Comparison of ENCODE assay signal across 8 cellular contexts in the genomic region with DNA sequence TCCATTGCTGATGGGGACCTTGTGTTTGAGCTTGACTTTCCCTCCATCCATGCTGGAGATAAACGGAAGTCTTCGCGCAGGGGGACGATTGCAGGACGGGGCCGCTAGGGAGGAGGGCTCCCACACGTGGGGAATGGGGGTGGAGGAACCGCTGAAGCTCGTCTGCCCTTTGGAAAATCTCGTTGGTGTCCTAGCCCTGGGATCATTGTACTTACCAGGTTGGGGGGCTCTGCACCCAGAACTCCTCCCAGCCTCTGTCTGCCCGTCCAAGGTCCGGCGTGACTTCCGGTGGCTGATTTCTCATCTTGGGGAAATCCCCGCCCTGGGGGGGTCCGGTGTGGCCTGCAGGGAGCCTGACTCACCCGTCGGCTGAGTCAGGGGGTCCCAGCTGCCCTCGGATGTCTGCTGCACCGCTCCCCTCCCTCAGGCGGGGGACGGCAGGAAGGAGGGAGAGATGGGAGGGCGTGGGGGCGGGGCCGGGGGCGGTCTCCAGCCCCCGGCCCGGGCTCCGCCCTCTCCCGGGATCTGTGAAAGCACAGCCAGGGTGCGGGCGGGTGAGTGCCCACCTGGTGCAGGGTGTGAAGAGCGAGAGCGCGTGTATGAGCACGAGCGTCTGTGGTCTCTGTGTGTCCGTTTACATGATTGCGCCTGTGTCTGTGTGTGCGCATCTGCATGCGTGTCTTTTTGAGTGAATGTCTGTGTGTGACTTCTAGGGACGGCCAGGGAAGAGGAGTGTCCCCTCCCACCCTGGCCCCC. TPM values are rescaled to one million over a fixed set of nuclear protein-coding genes. Genes with fewer than 3 reads are reported as not detected.
DNase-seq lines count a peak whose midpoint lies in the region; ATAC-seq and TF ChIP-seq lines count a peak whose summit lies in the region.

No MANE protein-coding gene starts in this region.

- H3K27me3 Mint-ChIP-seq in activated CD8-positive, alpha-beta T cell treated with anti-CD3 and anti-CD28 coated beads for 36 hours: no peaks in the 10 kb centered on the region

- POLR2A ChIA-PET in activated CD8-positive, alpha-beta T cell treated with anti-CD3 and anti-CD28 coated beads for 36 hours (lab: Charles Lee): interaction anchor here (0.6 to 7.7 kb wide), 6 partner anchors 15 to 59 kb away, joined by 3 to 73 read pairs (median 29); partner anchors contain the start of gene PIK3CD

- peak; percentile 31 for ATAC-seq in GM21737 (IDR thresholded peaks at IDR 0.05; ENCODE audit: unreplicated experiment)
- ATAC-seq in activated CD8-positive, alpha-beta T cell treated with anti-CD3 and anti-CD28 coated beads for 36 hours: peak; percentile 70
- ATAC-seq in stimulated activated effector memory CD8-positive, alpha-beta T cell treated with anti-CD3 and anti-CD28 coated beads, Interleukin-12 subunit alpha, Interleukin-12 subunit beta, amount 100 ng/mL, for 72 hours: peak; percentile 75

- peaks cover 68% of the 10 kb centered on the region for H3K4me1 Mint-ChIP-seq in activated CD8-positive, alpha-beta T cell treated with anti-CD3 and anti-CD28 coated beads for 36 hours (ENCODE audit: low read depth)
- H3K4me1 Mint-ChIP-seq in stimulated activated effector memory CD8-positive, alpha-beta T cell treated with anti-CD3 and anti-CD28 coated beads, Interleukin-12 subunit alpha, Interleukin-12 subunit beta, amount 100 ng/mL, for 72 hours: peaks cover 73% of the 10 kb centered on the region

- DNase-seq in COR-L47 (lab: John Stamatoyannopoulos, UW) (peak; percentile 62), NCI-H2196 treated with DMSO at 0.1 percent for 48 hours (lab: John Stamatoyannopoulos, UW; ENCODE audit: unreplicated experiment) (peak; percentile 41), NCI-H187 treated with DMSO at 0.1 percent for 48 hours (lab: John Stamatoyannopoulos, UW) (no peak)
- peak; percentile 88 for DNase-seq in activated CD8-positive, alpha-beta T cell treated with anti-CD3 and anti-CD28 coated beads for 36 hours
- peak; percentile 53 to 85 for DNase-seq in stimulated activated effector memory CD8-positive, alpha-beta T cell treated with anti-CD3 and anti-CD28 coated beads, Interleukin-12 subunit alpha, Interleukin-12 subunit beta, amount 100 ng/mL, for 72 hours (ENCODE audit: low spot score in 2 of 2)

- H3K4me3 Mint-ChIP-seq in activated CD8-positive, alpha-beta T cell treated with anti-CD3 and anti-CD28 coated beads for 36 hours: peak overlapping the region; percentile 77
- H3K4me3 Mint-ChIP-seq in stimulated activated effector memory CD8-positive, alpha-beta T cell treated with anti-CD3 and anti-CD28 coated beads, Interleukin-12 subunit alpha, Interleukin-12 subunit beta, amount 100 ng/mL, for 72 hours: peak overlapping the region; percentile 74

- peak; percentile 12 for TF ChIP-seq CTCF in activated CD8-positive, alpha-beta T cell treated with anti-CD3 and anti-CD28 coated beads for 36 hours (IDR thresholded peaks at IDR 0.05)

- H3K27ac Mint-ChIP-seq in activated CD8-positive, alpha-beta T cell treated with anti-CD3 and anti-CD28 coated beads for 36 hours: peak overlapping the region; percentile 96
- H3K27ac Mint-ChIP-seq in stimulated activated effector memory CD8-positive, alpha-beta T cell treated with anti-CD3 and anti-CD28 coated beads, Interleukin-12 subunit alpha, Interleukin-12 subunit beta, amount 100 ng/mL, for 72 hours: peak overlapping the region; percentile 88

- no peaks in the 10 kb centered on the region for H3K9me3 Mint-ChIP-seq in activated CD8-positive, alpha-beta T cell treated with anti-CD3 and anti-CD28 coated beads for 36 hours
- no peaks in the 10 kb centered on the region for H3K9me3 Mint-ChIP-seq in stimulated activated effector memory CD8-positive, alpha-beta T cell treated with anti-CD3 and anti-CD28 coated beads, Interleukin-12 subunit alpha, Interleukin-12 subunit beta, amount 100 ng/mL, for 72 hours

- H3K36me3 Mint-ChIP-seq in activated CD8-positive, alpha-beta T cell treated with anti-CD3 and anti-CD28 coated beads for 36 hours (ENCODE audit: low read depth): peaks cover 38% of the 10 kb centered on the region
- peaks cover 66% of the 10 kb centered on the region for H3K36me3 Mint-ChIP-seq in stimulated activated effector memory CD8-positive, alpha-beta T cell treated with anti-CD3 and anti-CD28 coated beads, Interleukin-12 subunit alpha, Interleukin-12 subunit beta, amount 100 ng/mL, for 72 hours

- intact Hi-C loops in activated CD8-positive, alpha-beta T cell treated with anti-CD3 and anti-CD28 coated beads for 36 hours (cut with micrococcal nuclease): loop anchor here (5.0 kb wide), 2 partner anchors 35 to 60 kb away; partner anchors contain the start of gene PIK3CD

- no peaks in the 10 kb centered on the region for H3K27me3 ChIP-seq in endocrine pancreas (ENCODE audit: control insufficient read depth, insufficient read depth, low read length)
- peaks cover 33% of the 10 kb centered on the region for H3K27me3 ChIP-seq in mucosa of stomach (ENCODE audit: control insufficient read depth, insufficient read depth, low read length)

- H3K36me3 ChIP-seq in endocrine pancreas (ENCODE audit: control insufficient read depth, insufficient read depth, low read length) (no peaks in the 10 kb centered on the region), mucosa of stomach (ENCODE audit: control insufficient read depth, insufficient read depth, low read length) (no peaks in the 10 kb centered on the region)

- H3K4me1 ChIP-seq in endocrine pancreas (ENCODE audit: control insufficient read depth, insufficient read depth, low read length): no peaks in the 10 kb centered on the region
- H3K4me1 ChIP-seq in mucosa of stomach (ENCODE audit: control insufficient read depth, insufficient read depth, low read length): peaks cover 26% of the 10 kb centered on the region

- CTCF ChIA-PET in activated CD8-positive, alpha-beta T cell treated with anti-CD3 and anti-CD28 coated beads for 36 hours (lab: Charles Lee): interaction anchor here (0.7 to 7.2 kb wide), 9 partner anchors 17 to 59 kb away, joined by 3 to 51 read pairs (median 4); partner anchors contain the start of gene PIK3CD

- peak overlapping the region; percentile 51 for H3K9ac ChIP-seq in endocrine pancreas (ENCODE audit: control insufficient read depth, insufficient read depth, low read length)
- H3K9ac ChIP-seq in mucosa of stomach (ENCODE audit: low read length): peak overlapping the region; percentile 39

- no peaks in the 10 kb centered on the region for H3K9me3 ChIP-seq in endocrine pancreas (ENCODE audit: control insufficient read depth, low read length)
- H3K9me3 ChIP-seq in mucosa of stomach (ENCODE audit: control insufficient read depth, low read length): no peaks in the 10 kb centered on the region

- H3K4me3 ChIP-seq in endocrine pancreas (ENCODE audit: control insufficient read depth, insufficient read depth, low read length) (peak overlapping the region; percentile 48), mucosa of stomach (ENCODE audit: low read length) (no peak overlapping the region)

RNA-seq across cellular contexts. Expression of gene PIK3CD, which starts 35.8 kb away (rescaled TPM):
- 100 to 1,000 TPM; 152 to 158 TPM for total RNA-seq in activated CD8-positive, alpha-beta T cell treated with anti-CD3 and anti-CD28 coated beads for 36 hours
